8 cellular contexts compared by ENCODE assay signal in genomic region chr1:2190491-2190976, GRCh38. TPM values are rescaled to one million over a fixed set of nuclear protein-coding genes. Genes with fewer than 3 reads are reported as not detected.
DNase-seq lines count a peak whose midpoint lies in the region; ATAC-seq and TF ChIP-seq lines count a peak whose summit lies in the region.

No MANE protein-coding gene starts in this region.

- peak overlapping the region in 4 of 6 donors; percentile 35 to 61 (median 52) for H3K27ac Mint-ChIP-seq in immature natural killer cell
- peak overlapping the region; percentile 10 for H3K27ac Mint-ChIP-seq in stimulated activated memory B cell treated with anti-CD40 and anti-IgM and Interleukin-4, amounts not matched to agents 10 μg/mL and 1 μg/mL and 100 μg/mL, for 72 hours
- H3K27ac Mint-ChIP-seq in activated T-helper 1 cell treated with anti-CD3 and anti-CD28 coated beads, Interleukin-12 subunit alpha, Interleukin-12 subunit beta, Interleukin-2, Interleukin-4 antibody, amounts not matched to agents 30 ng/mL and 10 ng/mL and 1 ng/mL, durations not matched to agents 14 hours and 24 hours and 36 hours, result no peak overlapping the region

- no peak overlapping the region; the same call in 1 of the 2 replicates for H3K27ac ChIP-seq in HUES6 (ENCODE audit: low read depth, low read length)

- H3K4me3 Mint-ChIP-seq in immature natural killer cell, result peak overlapping the region in 4 of 5 donors; percentile 38 to 56 (median 51)
- H3K4me3 Mint-ChIP-seq in stimulated activated memory B cell treated with anti-CD40 and anti-IgM and Interleukin-4, amounts not matched to agents 10 μg/mL and 1 μg/mL and 100 μg/mL, for 72 hours, result peak overlapping the region; percentile 43
- no peak overlapping the region for H3K4me3 Mint-ChIP-seq in activated T-helper 1 cell treated with anti-CD3 and anti-CD28 coated beads, Interleukin-12 subunit alpha, Interleukin-12 subunit beta, Interleukin-2, Interleukin-4 antibody, amounts not matched to agents 30 ng/mL and 10 ng/mL and 1 ng/mL, durations not matched to agents 14 hours and 24 hours and 36 hours

- H3K4me3 ChIP-seq in HUES6 (ENCODE audit: low read depth, low read length) (peak overlapping the region; percentile 51), astrocyte of the cerebellum (ENCODE audit: low read depth, low read length) (peak overlapping the region; percentile 47)

- H3K9ac ChIP-seq in HUES6 (ENCODE audit: low read length), result no peak overlapping the region

- ATAC-seq in stimulated activated memory B cell treated with anti-CD40 and anti-IgM and Interleukin-4, amounts not matched to agents 10 μg/mL and 1 μg/mL and 100 μg/mL, for 72 hours, result no peak
- no peak for ATAC-seq in HG02970 (IDR thresholded peaks at IDR 0.05; ENCODE audit: low FRiP score, unreplicated experiment)

- no peak for TF ChIP-seq CTCF in astrocyte of the cerebellum (IDR thresholded peaks at IDR 0.05; ENCODE audit: low read depth, low read length, missing control alignments)

- DNase-seq in astrocyte of the cerebellum (ENCODE audit: low read depth), result no peak
- DNase-seq in immature natural killer cell, result no peak
- no peak for DNase-seq in activated T-helper 1 cell treated with anti-CD3 and anti-CD28 coated beads, Interleukin-12 subunit alpha, Interleukin-12 subunit beta, Interleukin-2, Interleukin-4 antibody, amounts not matched to agents 30 ng/mL and 10 ng/mL and 1 ng/mL, durations not matched to agents 14 hours and 24 hours and 36 hours (ENCODE audit: low spot score)
- DNase-seq in OCI-M2 (lab: John Stamatoyannopoulos, UW; ENCODE audit: unreplicated experiment), result no peak
- DNase-seq in effector CD4-positive, alpha-beta T cell, result no peak

- peaks cover 4 to 7% of the 10 kb centered on the region in 2 donors for H3K4me1 Mint-ChIP-seq in immature natural killer cell
- peaks cover 24% of the 10 kb centered on the region for H3K4me1 Mint-ChIP-seq in stimulated activated memory B cell treated with anti-CD40 and anti-IgM and Interleukin-4, amounts not matched to agents 10 μg/mL and 1 μg/mL and 100 μg/mL, for 72 hours
- H3K4me1 Mint-ChIP-seq in activated T-helper 1 cell treated with anti-CD3 and anti-CD28 coated beads, Interleukin-12 subunit alpha, Interleukin-12 subunit beta, Interleukin-2, Interleukin-4 antibody, amounts not matched to agents 30 ng/mL and 10 ng/mL and 1 ng/mL, durations not matched to agents 14 hours and 24 hours and 36 hours (ENCODE audit: low read depth), result peaks cover 4% of the 10 kb centered on the region

- in situ Hi-C loops in astrocyte of the cerebellum (cut with HindIII; ENCODE audit: low sequenced_read_pairs), result loop anchor here (10.0 kb wide), 2 partner anchors 84 to 1234 kb away; no protein-coding TSS in a partner anchor

- H3K36me3 ChIP-seq in HUES6 (ENCODE audit: control insufficient read depth, insufficient read depth, low read length), result peaks cover 18% of the 10 kb centered on the region

- intact Hi-C loops in activated T-helper 1 cell treated with anti-CD3 and anti-CD28 coated beads, Interleukin-12 subunit alpha, Interleukin-12 subunit beta, Interleukin-2, Interleukin-4 antibody, amounts not matched to agents 30 ng/mL and 10 ng/mL and 1 ng/mL, durations not matched to agents 14 hours and 24 hours and 36 hours (cut with micrococcal nuclease), result no loop called here

- H3K27me3 ChIP-seq in HUES6 (ENCODE audit: control insufficient read depth, insufficient read depth, low read length), result no peaks in the 10 kb centered on the region

- peaks cover 0 to 1% (median 0%) of the 10 kb centered on the region in 3 donors for H3K36me3 Mint-ChIP-seq in immature natural killer cell
- peaks cover 2% of the 10 kb centered on the region for H3K36me3 Mint-ChIP-seq in stimulated activated memory B cell treated with anti-CD40 and anti-IgM and Interleukin-4, amounts not matched to agents 10 μg/mL and 1 μg/mL and 100 μg/mL, for 72 hours
- peaks cover 1% of the 10 kb centered on the region for H3K36me3 Mint-ChIP-seq in activated T-helper 1 cell treated with anti-CD3 and anti-CD28 coated beads, Interleukin-12 subunit alpha, Interleukin-12 subunit beta, Interleukin-2, Interleukin-4 antibody, amounts not matched to agents 30 ng/mL and 10 ng/mL and 1 ng/mL, durations not matched to agents 14 hours and 24 hours and 36 hours (ENCODE audit: low read depth)

- no peaks in the 10 kb centered on the region for H3K9me3 Mint-ChIP-seq in immature natural killer cell
- no peaks in the 10 kb centered on the region for H3K9me3 Mint-ChIP-seq in stimulated activated memory B cell treated with anti-CD40 and anti-IgM and Interleukin-4, amounts not matched to agents 10 μg/mL and 1 μg/mL and 100 μg/mL, for 72 hours
- no peaks in the 10 kb centered on the region for H3K9me3 Mint-ChIP-seq in activated T-helper 1 cell treated with anti-CD3 and anti-CD28 coated beads, Interleukin-12 subunit alpha, Interleukin-12 subunit beta, Interleukin-2, Interleukin-4 antibody, amounts not matched to agents 30 ng/mL and 10 ng/mL and 1 ng/mL, durations not matched to agents 14 hours and 24 hours and 36 hours

- peaks cover 3 to 10% (median 4%) of the 10 kb centered on the region in 3 donors for H3K27me3 Mint-ChIP-seq in immature natural killer cell (ENCODE audit: low read depth in 3 of 3)
- no peaks in the 10 kb centered on the region for H3K27me3 Mint-ChIP-seq in stimulated activated memory B cell treated with anti-CD40 and anti-IgM and Interleukin-4, amounts not matched to agents 10 μg/mL and 1 μg/mL and 100 μg/mL, for 72 hours
- H3K27me3 Mint-ChIP-seq in activated T-helper 1 cell treated with anti-CD3 and anti-CD28 coated beads, Interleukin-12 subunit alpha, Interleukin-12 subunit beta, Interleukin-2, Interleukin-4 antibody, amounts not matched to agents 30 ng/mL and 10 ng/mL and 1 ng/mL, durations not matched to agents 14 hours and 24 hours and 36 hours (ENCODE audit: insufficient read depth), result no peaks in the 10 kb centered on the region

- peaks cover 20% of the 10 kb centered on the region for H3K4me1 ChIP-seq in HUES6 (ENCODE audit: control insufficient read depth, insufficient read depth, low read length)

- H3K9me3 ChIP-seq in HUES6 (ENCODE audit: control insufficient read depth, insufficient read depth, low read depth, low read length), result no peaks in the 10 kb centered on the region

RNA-seq across cellular contexts. Expression of gene FAAP20, which starts 4.0 kb away (rescaled TPM):
- polyA plus RNA-seq in immature natural killer cell, result 10 to 100 TPM; 56.7 to 99.6 (median 79.2) TPM
- 50.3 and 50.5 TPM in 2 replicates for total RNA-seq in activated T-helper 1 cell treated with anti-CD3 and anti-CD28 coated beads, Interleukin-12 subunit alpha, Interleukin-12 subunit beta, Interleukin-2, Interleukin-4 antibody, amounts not matched to agents 30 ng/mL and 10 ng/mL and 1 ng/mL, durations not matched to agents 14 hours and 24 hours and 36 hours

RNA-seq across cellular contexts. Expression of gene SKI, which starts 37.6 kb away (rescaled TPM):
- polyA plus RNA-seq in immature natural killer cell, result 1 to 10 TPM in 1 of 3 donors, under 1 TPM in 1, not detected in 1; 0.87 to 1.0 TPM
- total RNA-seq in activated T-helper 1 cell treated with anti-CD3 and anti-CD28 coated beads, Interleukin-12 subunit alpha, Interleukin-12 subunit beta, Interleukin-2, Interleukin-4 antibody, amounts not matched to agents 30 ng/mL and 10 ng/mL and 1 ng/mL, durations not matched to agents 14 hours and 24 hours and 36 hours, result 38.3 and 44.5 TPM in 2 replicates
